28 cellular contexts compared by ENCODE assay signal in the genomic region with DNA sequence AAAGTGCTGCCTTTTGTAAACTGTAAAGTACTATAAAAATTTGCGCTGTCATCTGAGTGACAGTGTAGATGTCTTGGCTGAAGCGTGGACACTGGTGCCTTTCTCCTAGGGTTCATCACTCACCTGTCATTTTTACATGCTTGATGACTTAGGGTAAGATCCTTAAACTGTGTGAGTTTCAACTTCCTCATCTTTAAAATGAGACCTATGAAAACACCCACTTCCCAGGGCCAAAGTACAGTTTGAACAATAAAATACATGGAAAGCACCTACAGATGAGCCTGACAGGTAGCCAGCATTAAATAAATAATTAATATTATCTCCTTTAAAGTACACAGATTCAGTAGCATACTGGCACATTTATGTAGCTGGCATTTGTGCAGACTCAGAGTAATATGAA.
"Had no signal": no experiment of that assay in that cellular context is flagged by ENCODE, and none has a peak within 500 bp of the region (broad histone marks: within the 10 kb centered on the region; RNA-seq: fewer than 3 reads in every experiment).

No MANE protein-coding gene starts in this region.

- H3K9me3 ChIP-seq: ovary, right lobe of liver, sigmoid colon, suprapubic skin, testis, tibial artery, transverse colon, upper lobe of right lung, uterus had no signal

- ATAC-seq: natural killer cell; psoas muscle; right cardiac atrium; right lobe of liver; stimulated activated memory B cell treated with anti-CD40 and anti-IgM and Interleukin-4, amounts not matched to agents 10 μg/mL and 1 μg/mL and 100 μg/mL, for 72 hours; stimulated activated naive CD8-positive, alpha-beta T cell treated with anti-CD3 and anti-CD28 coated beads, Interleukin-15, amount 100 ng/mL, for 72 hours; stimulated activated naive CD8-positive, alpha-beta T cell treated with anti-CD3 and anti-CD28 coated beads, Interleukin-15, Interleukin-2, amounts not matched to agents 100 U/mL and 50 U/mL, for 24 hours; upper lobe of right lung had no signal

- H3K36me3 ChIP-seq: neural progenitor cell, right lobe of liver, sigmoid colon, spleen, suprapubic skin, tibial artery, transverse colon, upper lobe of right lung, uterus had no signal

- H3K4me3 ChIP-seq: neural progenitor cell, ovary, psoas muscle, right lobe of liver, sigmoid colon, smooth muscle cell, spleen, suprapubic skin, testis, tibial artery, transverse colon, upper lobe of right lung, uterus had no signal

- H3K27me3 ChIP-seq: neural progenitor cell, ovary, right lobe of liver, sigmoid colon, spleen, suprapubic skin, testis, tibial artery, transverse colon, upper lobe of right lung, uterus had no signal

- H3K4me1 ChIP-seq: parathyroid adenoma, psoas muscle, right lobe of liver, sigmoid colon, suprapubic skin, testis, tibial artery, upper lobe of right lung, uterus had no signal

- DNase-seq: natural killer cell; occipital lobe; ovary; posterior cingulate gyrus; psoas muscle; right cardiac atrium; right lobe of liver; sigmoid colon; spleen; stimulated activated CD4-positive, alpha-beta T cell treated with anti-CD3 and anti-CD28 coated beads, Interleukin-12 subunit alpha, Interleukin-12 subunit beta, amount 100 ng/mL, for 4 hours; stimulated activated CD4-positive, alpha-beta T cell treated with anti-CD3 and anti-CD28 coated beads, Interleukin-1b, Interleukin-23, amount 100 ng/mL, for 48 hours; stimulated activated CD4-positive, alpha-beta T cell treated with anti-CD3 and anti-CD28 coated beads, Interleukin-4, amount 100 ng/mL, for 1 hour; stimulated activated CD4-positive, alpha-beta T cell treated with anti-CD3 and anti-CD28 coated beads, Interleukin-4, amount 100 ng/mL, for 4 hours; stimulated activated CD8-positive, alpha-beta memory T cell treated with anti-CD3 and anti-CD28 coated beads, Interleukin-4, amount 100 ng/mL, for 48 hours; stimulated activated naive CD4-positive, alpha-beta T cell; stimulated activated naive CD8-positive, alpha-beta T cell treated with anti-CD3 and anti-CD28 coated beads, Interleukin-15, amount 100 ng/mL, for 72 hours; stimulated activated naive CD8-positive, alpha-beta T cell treated with anti-CD3 and anti-CD28 coated beads, Interleukin-15, Interleukin-2, amounts not matched to agents 100 U/mL and 50 U/mL, for 24 hours; substantia nigra; testis; tibial artery; transverse colon; upper lobe of right lung; uterus had no signal

- H3K27ac ChIP-seq: neural progenitor cell, ovary, parathyroid adenoma, psoas muscle, right lobe of liver, sigmoid colon, spleen, suprapubic skin, testis, tibial artery, transverse colon, upper lobe of right lung, uterus had no signal
